In genomic region chr10:104090597-104090996, GRCh38 we compare ENCODE assay signal across 16 cellular contexts. TPM values are rescaled to one million over a fixed set of nuclear protein-coding genes. Genes with fewer than 3 reads are reported as not detected.
DNase-seq lines count a peak whose midpoint lies in the region; ATAC-seq, FAIRE-seq and TF ChIP-seq lines count a peak whose summit lies in the region.
"Had no signal": no experiment of that assay in that cellular context is flagged by ENCODE, and none has a peak within 500 bp of the region (broad histone marks: within the 10 kb centered on the region; RNA-seq: fewer than 3 reads in every experiment).

No MANE protein-coding gene starts in this region.

- no peak for TF ChIP-seq POLR2A in GM18505 (IDR thresholded peaks at IDR 0.05; ENCODE audit: borderline replicate concordance, extremely low read depth, insufficient read depth, insufficient read length)

- H4K20me1 ChIP-seq in Loucy (ENCODE audit: insufficient read depth, low read length, poor library complexity, severe bottlenecking): no peaks in the 10 kb centered on the region
- no peaks in the 10 kb centered on the region for H4K20me1 ChIP-seq in keratinocyte (ENCODE audit: control insufficient read depth, extremely low read depth, insufficient read depth, low read length)

- H3K27me3 ChIP-seq in ACC112 (ENCODE audit: insufficient read depth, low read length) (no peaks in the 10 kb centered on the region), Loucy (ENCODE audit: insufficient read depth, low read length, poor library complexity, severe bottlenecking) (no peaks in the 10 kb centered on the region), bronchial epithelial cell (ENCODE audit: control insufficient read depth, insufficient read depth, low read length) (no peaks in the 10 kb centered on the region), keratinocyte (ENCODE audit: control insufficient read depth, extremely low read depth, insufficient read depth, low read length) (no peaks in the 10 kb centered on the region)

- H2AFZ ChIP-seq in ACC112 (ENCODE audit: low read length, unreplicated experiment) (peak overlapping the region; percentile 21), Loucy (ENCODE audit: low read length) (0 out of 2 replicates have a peak overlapping the region, but pooled peaks have one; percentile 39), keratinocyte (ENCODE audit: control insufficient read depth, low read length) (no peak overlapping the region)

- H3K4me3 ChIP-seq in ACC112 (ENCODE audit: low read depth, low read length): no peak overlapping the region
- no peak overlapping the region for H3K4me3 ChIP-seq in Loucy (ENCODE audit: low read length, poor library complexity, severe bottlenecking)
- H3K4me3 ChIP-seq in bronchial epithelial cell (ENCODE audit: low read depth, low read length): no peak overlapping the region
- no peak overlapping the region for H3K4me3 ChIP-seq in keratinocyte (ENCODE audit: control insufficient read depth in 2 of 3, extremely low read depth in 1 of 3, insufficient read depth in 2 of 3, low read depth in 1 of 3, low read length in 3 of 3)

- H3K79me2 ChIP-seq in ACC112 (ENCODE audit: control insufficient read depth, insufficient read depth, low read length, unreplicated experiment) (no peaks in the 10 kb centered on the region), Loucy (ENCODE audit: insufficient read depth, low read length) (no peaks in the 10 kb centered on the region), keratinocyte (ENCODE audit: control insufficient read depth, insufficient read depth, low read length) (peaks cover under 1% of the 10 kb centered on the region)

- TF ChIP-seq CTCF in Loucy (conservative IDR thresholded peaks at IDR 0.05; ENCODE audit: low read length) (no peak), bronchial epithelial cell (IDR thresholded peaks at IDR 0.05; ENCODE audit: insufficient read depth, low read length, severe bottlenecking) (no peak), keratinocyte (optimal IDR thresholded peaks at IDR 0.05 in 1 of 3, IDR thresholded peaks at IDR 0.05 in 1 of 3, conservative IDR thresholded peaks at IDR 0.05 in 1 of 3; ENCODE audit: extremely low read depth in 1 of 3, insufficient read depth in 2 of 3, low read length in 3 of 3) (no peak)

- H3K27ac ChIP-seq in ACC112 (ENCODE audit: low read depth, low read length): no peak overlapping the region
- H3K27ac ChIP-seq in keratinocyte (ENCODE audit: control insufficient read depth, insufficient read depth, low read length): peak overlapping the region; percentile 95
- H3K27ac ChIP-seq: KMS-11 had no signal

- no peaks in the 10 kb centered on the region for H3K9me1 ChIP-seq in keratinocyte (ENCODE audit: control insufficient read depth, extremely low read depth, insufficient read depth, low read length)

- no peaks in the 10 kb centered on the region for H3K9me2 ChIP-seq in Loucy (replicated peaks; ENCODE audit: low read depth, low read length)

- H3K36me3 ChIP-seq in ACC112 (ENCODE audit: insufficient read depth, low read length): peaks cover 5% of the 10 kb centered on the region; the same call in 1 of the 2 replicates
- H3K36me3 ChIP-seq in Loucy (ENCODE audit: insufficient read depth, low read length): no peaks in the 10 kb centered on the region
- H3K36me3 ChIP-seq in bronchial epithelial cell (ENCODE audit: control insufficient read depth, insufficient read depth, low read length): no peaks in the 10 kb centered on the region
- H3K36me3 ChIP-seq in keratinocyte (ENCODE audit: control insufficient read depth in 2 of 2, extremely low read depth in 1 of 2, insufficient read depth in 2 of 2, low read length in 2 of 2): no peaks in the 10 kb centered on the region

- DNase-seq in bronchial epithelial cell (ENCODE audit: low read depth) (peak; percentile 77), keratinocyte (ENCODE audit: low read depth, low spot score) (no peak), OCI-M1 (lab: John Stamatoyannopoulos, UW) (no peak)
- DNase-seq: DMS53, MM.1S, NCI-H1105, NCI-H187 treated with DMSO at 0.1 percent for 48 hours, NCI-H82 had no signal

- no peak for ATAC-seq in SK-N-SH treated with all-trans-retinoic acid at 6 μM for 48 hours
- no peak for ATAC-seq in GM18505 (IDR thresholded peaks at IDR 0.05; ENCODE audit: unreplicated experiment)
- no peak for ATAC-seq in GM19397 (IDR thresholded peaks at IDR 0.05; ENCODE audit: unreplicated experiment)

- H3K9me3 ChIP-seq in Loucy (ENCODE audit: insufficient read depth, low read depth, low read length) (no peaks in the 10 kb centered on the region), keratinocyte (ENCODE audit: control insufficient read depth, low read depth, low read length) (peaks cover 12% of the 10 kb centered on the region)

- FAIRE-seq in bronchial epithelial cell (lab: Jason Lieb, UNC) (no peak), keratinocyte (lab: Jason Lieb, UNC) (peak; percentile 96)
- FAIRE-seq: GM19239 had no signal

- no peaks in the 10 kb centered on the region for H3F3A ChIP-seq in Loucy (ENCODE audit: low read depth)

- H3K9ac ChIP-seq in Loucy (ENCODE audit: low read depth, low read length, poor library complexity, severe bottlenecking) (no peak overlapping the region), keratinocyte (ENCODE audit: control insufficient read depth, extremely low read depth, insufficient read depth, low read length) (peak overlapping the region; percentile 62)
- H3K9ac ChIP-seq: KMS-11 had no signal

- no peaks in the 10 kb centered on the region for H3K4me1 ChIP-seq in ACC112 (ENCODE audit: control insufficient read depth, insufficient read depth, low read length, unreplicated experiment)
- H3K4me1 ChIP-seq in Loucy (ENCODE audit: insufficient read depth, low read length, poor library complexity, severe bottlenecking): peaks cover 9% of the 10 kb centered on the region
- H3K4me1 ChIP-seq in keratinocyte (ENCODE audit: control insufficient read depth, extremely low read depth, insufficient read depth, low read length): peaks cover 55% of the 10 kb centered on the region

- dilution Hi-C loops in keratinocyte (cut with MboI; ENCODE audit: extremely low pct_ligation_motif_present, low sequenced_read_pairs): no loop called here

- H3K4me2 ChIP-seq in Loucy (ENCODE audit: low read depth, low read length, poor library complexity, severe bottlenecking) (no peak overlapping the region), keratinocyte (ENCODE audit: control insufficient read depth, extremely low read depth, insufficient read depth, low read depth, low read length) (peak overlapping the region; percentile 61)
- H3K4me2 ChIP-seq: KMS-11 had no signal

TF ChIP-seq in SK-N-SH treated with all-trans-retinoic acid at 6 μM for 48 hours, 23 proteins besides CTCF, POLR2A, EP300 and RAD21:
- TF ChIP-seq TOX (CRISPR knock-in tag; IDR thresholded peaks at IDR 0.05; ENCODE audit: borderline replicate concordance) (no peak), ZNF8 (CRISPR knock-in tag; IDR thresholded peaks at IDR 0.05) (no peak), RARB (CRISPR knock-in tag; IDR thresholded peaks at IDR 0.05) (no peak), GLIS3 (CRISPR knock-in tag; IDR thresholded peaks at IDR 0.05) (no peak), BACH2 (CRISPR knock-in tag; IDR thresholded peaks at IDR 0.05; ENCODE audit: borderline replicate concordance) (no peak), ESRRG (CRISPR knock-in tag; IDR thresholded peaks at IDR 0.05) (no peak), ZNF70 (CRISPR knock-in tag; IDR thresholded peaks at IDR 0.05) (no peak), ZNF565 (CRISPR knock-in tag; conservative IDR thresholded peaks at IDR 0.05; ENCODE audit: low read depth) (no peak), ZFP3 (CRISPR knock-in tag; IDR thresholded peaks at IDR 0.05) (no peak)

RNA-seq across cellular contexts. Expression of gene COL17A1, which starts 4.9 kb away (rescaled TPM):
- 594 and 626 TPM in 2 replicates for total RNA-seq in bronchial epithelial cell
- polyA plus RNA-seq in keratinocyte: 2,386 to 3,374 TPM (median 2,587 TPM) in 3 replicates
- polyA plus RNA-seq in keratinocyte (2011; ENCODE audit: low read depth): 1,575 TPM
- polyA plus RNA-seq in keratinocyte (2011; cell fraction: cytosol; rRNA removed): 607 and 731 TPM in 2 replicates
- 5,094 and 5,558 TPM in 2 replicates for polyA plus RNA-seq in keratinocyte (2011; cell fraction: nucleus; rRNA removed)
- polyA plus RNA-seq in keratinocyte (2012; ENCODE audit: low replicate concordance): 1,046 and 1,745 TPM in 2 replicates
- polyA minus RNA-seq in keratinocyte: 1,846 to 2,703 TPM (median 1,967 TPM) in 3 replicates
- 838 TPM for polyA minus RNA-seq in keratinocyte (2011; cell fraction: cytosol; rRNA and poly(A)+ RNA removed)
- polyA minus RNA-seq in keratinocyte (2011; cell fraction: nucleus; rRNA and poly(A)+ RNA removed): 2,909 and 4,339 TPM in 2 replicates
- total RNA-seq: NCI-H460 had no signal

RNA-seq across cellular contexts. Expression of gene SFR1, which starts 31.4 kb away (rescaled TPM):
- total RNA-seq in bronchial epithelial cell: 3.2 and 4.1 TPM in 2 replicates
- 6.1 to 10.9 TPM (median 10.4 TPM) in 3 replicates for polyA plus RNA-seq in keratinocyte
- 0.52 TPM for polyA plus RNA-seq in keratinocyte (2011; ENCODE audit: low read depth)
- 8.5 and 13.2 TPM in 2 replicates for polyA plus RNA-seq in keratinocyte (2011; cell fraction: cytosol; rRNA removed)
- 8.1 and 11.3 TPM in 2 replicates for polyA plus RNA-seq in keratinocyte (2011; cell fraction: nucleus; rRNA removed)
- 2.9 and 10.3 TPM in 2 replicates for polyA plus RNA-seq in keratinocyte (2012; ENCODE audit: low replicate concordance)
- 1.4 to 4.9 TPM (median 2.2 TPM) in 3 replicates for polyA minus RNA-seq in keratinocyte
- polyA minus RNA-seq in keratinocyte (2011; cell fraction: cytosol; rRNA and poly(A)+ RNA removed): 4.8 TPM
- polyA minus RNA-seq in keratinocyte (2011; cell fraction: nucleus; rRNA and poly(A)+ RNA removed): 0.95 and 3.3 TPM in 2 replicates
